8 cellular contexts compared by ENCODE assay signal in genomic region chr3:45817788-45818523, GRCh38. TPM values are rescaled to one million over a fixed set of nuclear protein-coding genes. Genes with fewer than 3 reads are reported as not detected.
A peak's percentile ranks its signal among the peaks of the same experiment; 100 is the strongest.
DNase-seq lines count a peak whose midpoint lies in the region; ATAC-seq and TF ChIP-seq lines count a peak whose summit lies in the region.

No MANE protein-coding gene starts in this region.

- no peak overlapping the region for H3K4me3 ChIP-seq in AG04449 (ENCODE audit: low read depth, low read length)
- no peak overlapping the region for H3K4me3 ChIP-seq in adipocyte (ENCODE audit: low read length)

- H3K27me3 ChIP-seq in adipocyte (replicated peaks; ENCODE audit: control insufficient read depth, insufficient read depth, low read length), result no peaks in the 10 kb centered on the region

- H3K27ac Mint-ChIP-seq in WTC11, result no peak overlapping the region
- no peak overlapping the region for H3K27ac Mint-ChIP-seq in effector memory CD8-positive, alpha-beta T cell

- peak; percentile 90 for DNase-seq in AG04449 (ENCODE audit: low read depth, low spot score)
- peak; percentile 3 for DNase-seq in KBM-7
- peak; percentile 43 for DNase-seq in adipocyte (ENCODE audit: low read depth)
- DNase-seq in kidney tubule cell (ENCODE audit: low spot score), result peak; percentile 99
- DNase-seq in amygdala (lab: John Stamatoyannopoulos, UW), result no peak
- no peak for DNase-seq in WTC11 (ENCODE audit: low spot score)
- no peak for DNase-seq in effector memory CD8-positive, alpha-beta T cell

- peaks cover 8% of the 10 kb centered on the region for H3K36me3 ChIP-seq in adipocyte (ENCODE audit: control insufficient read depth, insufficient read depth, low read length, severe bottlenecking)

- H3K27me3 Mint-ChIP-seq in WTC11 (ENCODE audit: low read depth), result no peaks in the 10 kb centered on the region
- H3K27me3 Mint-ChIP-seq in effector memory CD8-positive, alpha-beta T cell, result no peaks in the 10 kb centered on the region

- CTCF ChIA-PET in AG04449 (lab: Yijun Ruan, JAX), result interaction anchor here (0.7 to 1.7 kb wide), 3 partner anchors 56 to 260 kb away, joined by 3 to 6 read pairs (median 4); no protein-coding TSS in a partner anchor
- CTCF ChIA-PET in WTC11 (lab: Charles Lee), result interaction anchor here (1.4 kb wide), 1 partner anchor 14 kb away, joined by 6 read pairs; no protein-coding TSS in a partner anchor

- peaks cover 25% of the 10 kb centered on the region for H3K4me1 ChIP-seq in adipocyte (ENCODE audit: control insufficient read depth, insufficient read depth, low read length)

- TF ChIP-seq CTCF in AG04449 (IDR thresholded peaks at IDR 0.05; ENCODE audit: insufficient read depth, low read length, missing control alignments) (no peak), WTC11 (IDR thresholded peaks at IDR 0.05) (no peak)

- H3K9me3 ChIP-seq in adipocyte (ENCODE audit: control insufficient read depth, low read length), result no peaks in the 10 kb centered on the region

- H3K36me3 Mint-ChIP-seq in WTC11, result peaks cover 9% of the 10 kb centered on the region; the same call in 1 of the 2 replicates
- H3K36me3 Mint-ChIP-seq in effector memory CD8-positive, alpha-beta T cell (ENCODE audit: insufficient read depth), result peaks cover 2% of the 10 kb centered on the region

- POLR2A ChIA-PET in AG04449 (lab: Yijun Ruan, JAX), result interaction anchor here (0.7 to 1.4 kb wide), 2 partner anchors 24 to 470 kb away, joined by 3 to 5 read pairs; partner anchors contain the start of gene LZTFL1
- POLR2A ChIA-PET in WTC11 (lab: Charles Lee), result no interaction called here

- in situ Hi-C loops in KBM-7 (cut with MboI; ENCODE audit: low pct_unique_long_range_greater_than_20kb, low sequenced_read_pairs), result no loop called here

- H3K4me1 Mint-ChIP-seq in WTC11, result no peaks in the 10 kb centered on the region
- H3K4me1 Mint-ChIP-seq in effector memory CD8-positive, alpha-beta T cell (ENCODE audit: low read depth in 2 of 2), result peaks cover 0 to 2% of the 10 kb centered on the region in 2 donors

- no peak overlapping the region for H3K9ac ChIP-seq in adipocyte (ENCODE audit: low read length)

- H3K9me3 Mint-ChIP-seq in WTC11, result peaks cover 14% of the 10 kb centered on the region
- no peaks in the 10 kb centered on the region for H3K9me3 Mint-ChIP-seq in effector memory CD8-positive, alpha-beta T cell

- H3K4me3 Mint-ChIP-seq in WTC11, result no peak overlapping the region
- H3K4me3 Mint-ChIP-seq in effector memory CD8-positive, alpha-beta T cell, result no peak overlapping the region

- ATAC-seq in WTC11 (no peak), HG02610 (IDR thresholded peaks at IDR 0.05; ENCODE audit: unreplicated experiment) (no peak)
- ATAC-seq in effector memory CD8-positive, alpha-beta T cell (replicated peaks), result no peak

TF ChIP-seq in WTC11, 78 proteins besides CTCF, POLR2A, EP300 and RAD21:
- no peak for TF ChIP-seq USF1 (CRISPR knock-in tag; IDR thresholded peaks at IDR 0.05)

RNA-seq across cellular contexts. Expression of gene SLC6A20, which starts 21.6 kb away (rescaled TPM):
- 0.16 to 0.27 TPM (median 0.26 TPM) in 3 replicates for total RNA-seq in WTC11 (2021)

RNA-seq across cellular contexts. Expression of gene LZTFL1, which starts 24.0 kb away (rescaled TPM):
- total RNA-seq in WTC11 (2021), result 9.1 to 9.6 TPM (median 9.6 TPM) in 3 replicates

Comparison
In these comparisons a context has a peak if more than half of its experiments do, and no peak if none do; other contexts are left out.
1. DNase-seq: peak in AG04449 (single experiment), KBM-7 (single experiment), adipocyte (single experiment) and kidney tubule cell (single experiment); none in amygdala (0 of 56), WTC11 (single experiment) and effector memory CD8-positive, alpha-beta T cell (0 of 3).